Comparison of ENCODE assay signal across 2 cellular contexts in genomic region chr17:17235212-17236174, GRCh38.
TF ChIP-seq lines count a peak whose summit lies in the region.

No MANE protein-coding gene starts in this region.

TF ChIP-seq in H1, 55 proteins besides CTCF, POLR2A, EP300 and RAD21:
- TF ChIP-seq KDM1A (IDR thresholded peaks at IDR 0.05; ENCODE audit: borderline replicate concordance, low read length) = no peak
- no peak for TF ChIP-seq ATF3 (IDR thresholded peaks at IDR 0.05; ENCODE audit: insufficient read depth, low read depth, low read length)
- no peak for TF ChIP-seq GABPA (IDR thresholded peaks at IDR 0.05; ENCODE audit: borderline replicate concordance, insufficient read depth, low read length)
- TF ChIP-seq RFX5 (IDR thresholded peaks at IDR 0.05; ENCODE audit: borderline replicate concordance, low read depth, low read length) = no peak
- TF ChIP-seq EZH2 (IDR thresholded peaks at IDR 0.05; ENCODE audit: low read depth, low read length, severe bottlenecking) = no peak
- no peak for TF ChIP-seq TAF7 (optimal IDR thresholded peaks at IDR 0.05; ENCODE audit: borderline replicate concordance, low read depth, low read length)
- no peak for TF ChIP-seq TAF1 (IDR thresholded peaks at IDR 0.05; ENCODE audit: low read depth, low read length)
- no peak for TF ChIP-seq CHD7 (IDR thresholded peaks at IDR 0.05; ENCODE audit: insufficient replicate concordance, low read length)
- no peak for TF ChIP-seq CREB1 (IDR thresholded peaks at IDR 0.05)

TF ChIP-seq in GM12891, 5 proteins besides CTCF, POLR2A, EP300 and RAD21:
- no peak for TF ChIP-seq POLR2AphosphoS5 (IDR thresholded peaks at IDR 0.05; ENCODE audit: low read depth, low read length)
- TF ChIP-seq PAX5 (IDR thresholded peaks at IDR 0.05; ENCODE audit: insufficient read depth, low read length, severe bottlenecking) = no peak
- TF ChIP-seq POU2F2 (IDR thresholded peaks at IDR 0.05; ENCODE audit: low read depth, low read length) = no peak
- no peak for TF ChIP-seq SPI1 (IDR thresholded peaks at IDR 0.05; ENCODE audit: low read depth, low read length)
- TF ChIP-seq TAF1 (IDR thresholded peaks at IDR 0.05; ENCODE audit: low read depth, low read length) = no peak
